9 cellular contexts compared by ENCODE assay signal in genomic region chr7:74157605-74158004, GRCh38.
"Had no signal": no experiment of that assay in that cellular context is flagged by ENCODE, and none has a peak within 500 bp of the region (broad histone marks: within the 10 kb centered on the region; RNA-seq: fewer than 3 reads in every experiment).

No MANE protein-coding gene starts in this region.

- ATAC-seq: HepG2, K562 had no signal

- H3K4me1 Mint-ChIP-seq: IgD-negative memory B cell had no signal

- H3K4me3 Mint-ChIP-seq: IgD-negative memory B cell had no signal

- H3K27ac Mint-ChIP-seq: IgD-negative memory B cell had no signal

- H3K36me3 Mint-ChIP-seq: IgD-negative memory B cell had no signal

- DNase-seq: IMR-90, KBM-7, KG1 had no signal

- H3K4me3 ChIP-seq: K562 had no signal

- H3K9me3 Mint-ChIP-seq: IgD-negative memory B cell had no signal

- H3K9ac ChIP-seq: KMS-11 had no signal

- H3K27ac ChIP-seq: HL-60, KMS-11 had no signal

- H3K4me2 ChIP-seq: KMS-11 had no signal

- H3K27me3 Mint-ChIP-seq: IgD-negative memory B cell had no signal

- FAIRE-seq: HepG2, HTR-8/SVneo, K562 had no signal
